Comparison of ENCODE assay signal across 25 cellular contexts in genomic region chr6:108029226-108029921, GRCh38. TPM values are rescaled to one million over a fixed set of nuclear protein-coding genes. Genes with fewer than 3 reads are reported as not detected.
DNase-seq lines count a peak whose midpoint lies in the region; ATAC-seq and TF ChIP-seq lines count a peak whose summit lies in the region.
"Had no signal": no experiment of that assay in that cellular context is flagged by ENCODE, and none has a peak within 500 bp of the region (broad histone marks: within the 10 kb centered on the region; RNA-seq: fewer than 3 reads in every experiment).

No MANE protein-coding gene starts in this region.

- no peaks in the 10 kb centered on the region for H3K9me3 ChIP-seq in A673 (ENCODE audit: low read depth, low read length, poor library complexity, severe bottlenecking)
- H3K9me3 ChIP-seq: heart left ventricle, upper lobe of right lung had no signal

- H3K4me3 ChIP-seq in A673 (ENCODE audit: low read depth, low read length, poor library complexity, severe bottlenecking) = no peak overlapping the region
- H3K4me3 ChIP-seq: heart left ventricle, skin epidermis, upper lobe of right lung had no signal

- no peak for TF ChIP-seq CTCF in A673 (conservative IDR thresholded peaks at IDR 0.05; ENCODE audit: low read depth, low read length)

- POLR2A ChIA-PET in A673 (lab: Charles Lee; ENCODE audit: low non-redundant PET) (no interaction called here), HEK293T (lab: Yijun Ruan, JAX) (no interaction called here)

- H3K27me3 Mint-ChIP-seq in effector memory CD8-positive, alpha-beta T cell = no peaks in the 10 kb centered on the region
- H3K27me3 Mint-ChIP-seq: activated CD8-positive, alpha-beta T cell treated with anti-CD3 and anti-CD28 coated beads for 36 hours; CD8-positive, alpha-beta memory T cell; T-cell had no signal

- no TSS peak for BruUV-seq in A673 (replicated peaks; lab: Mats Ljungman, UMichigan)

- peak overlapping the region; percentile 0 to 5 for H3K27ac Mint-ChIP-seq in effector memory CD8-positive, alpha-beta T cell
- H3K27ac Mint-ChIP-seq: activated CD8-positive, alpha-beta T cell treated with anti-CD3 and anti-CD28 coated beads for 36 hours; H9; T-cell had no signal

- H3K4me1 Mint-ChIP-seq in effector memory CD8-positive, alpha-beta T cell (ENCODE audit: low read depth in 2 of 2) = peaks cover 0 to 2% of the 10 kb centered on the region in 2 donors
- H3K4me1 Mint-ChIP-seq: CD8-positive, alpha-beta memory T cell; T-cell had no signal

- peaks cover 68% of the 10 kb centered on the region for H3K27me3 ChIP-seq in A673 (replicated peaks; ENCODE audit: insufficient read depth, low read depth, low read length, poor library complexity)
- H3K27me3 ChIP-seq: heart left ventricle, upper lobe of right lung had no signal

- H3K4me1 ChIP-seq in A673 (ENCODE audit: insufficient read depth, low read length, poor library complexity, severe bottlenecking) = peaks cover 5% of the 10 kb centered on the region
- H3K4me1 ChIP-seq: heart left ventricle, upper lobe of right lung had no signal

- H3K9me3 Mint-ChIP-seq in effector memory CD8-positive, alpha-beta T cell = no peaks in the 10 kb centered on the region
- H3K9me3 Mint-ChIP-seq: activated CD8-positive, alpha-beta T cell treated with anti-CD3 and anti-CD28 coated beads for 36 hours; CD8-positive, alpha-beta memory T cell; T-cell had no signal

- H3K36me3 Mint-ChIP-seq in effector memory CD8-positive, alpha-beta T cell (ENCODE audit: insufficient read depth) = peaks cover 6% of the 10 kb centered on the region

- H3K27ac ChIP-seq in A673 (ENCODE audit: low read depth, low read length, poor library complexity, severe bottlenecking) = no peak overlapping the region
- H3K27ac ChIP-seq: heart left ventricle, HL-60, skin epidermis, upper lobe of right lung had no signal

- intact Hi-C loops in A673 (cut with micrococcal nuclease; ENCODE audit: unreplicated experiment) = no loop called here

- no peak for ATAC-seq in effector memory CD8-positive, alpha-beta T cell (replicated peaks)
- no peak for ATAC-seq in GM19023 (IDR thresholded peaks at IDR 0.05; ENCODE audit: unreplicated experiment)
- ATAC-seq in GM18873 (IDR thresholded peaks at IDR 0.05; ENCODE audit: low FRiP score, unreplicated experiment) = no peak
- ATAC-seq: activated CD8-positive, alpha-beta T cell treated with anti-CD3 and anti-CD28 coated beads for 36 hours; heart left ventricle; HepG2; left cardiac atrium; T-cell; upper lobe of right lung had no signal

- H3K4me3 Mint-ChIP-seq in effector memory CD8-positive, alpha-beta T cell = no peak overlapping the region
- H3K4me3 Mint-ChIP-seq: activated CD8-positive, alpha-beta T cell treated with anti-CD3 and anti-CD28 coated beads for 36 hours; CD8-positive, alpha-beta memory T cell; H9; T-cell had no signal

- no peaks in the 10 kb centered on the region for H3K36me3 ChIP-seq in A673 (ENCODE audit: insufficient read depth, low read length, poor library complexity, severe bottlenecking)
- H3K36me3 ChIP-seq: upper lobe of right lung had no signal

- CTCF ChIA-PET in A673 (lab: Charles Lee) = no interaction called here
- CTCF ChIA-PET in HEK293T (lab: Yijun Ruan, JAX) = no interaction called here

- peak; percentile 87 for DNase-seq in A673 (ENCODE audit: low spot score)
- DNase-seq in NCI-H1092 (lab: John Stamatoyannopoulos, UW) = peak; percentile 17
- DNase-seq in NCI-H2227 treated with DMSO at 0.1 percent for 48 hours (lab: John Stamatoyannopoulos, UW) = peak; percentile 81
- no peak for DNase-seq in effector memory CD8-positive, alpha-beta T cell
- no peak for DNase-seq in HPDE6-E6E7 (ENCODE audit: extremely low spot score)
- no peak for DNase-seq in HEK293T (ENCODE audit: extremely low spot score)
- DNase-seq: activated CD4-positive, CD25-positive, alpha-beta regulatory T cell treated with anti-CD3 and anti-CD28 coated beads, Interleukin-2, amount 50 U/mL, for 72 hours; activated CD8-positive, alpha-beta T cell treated with anti-CD3 and anti-CD28 coated beads for 36 hours; CD8-positive, alpha-beta memory T cell; DMS79 treated with DMSO at 0.1 percent for 48 hours; H9; heart left ventricle; left cardiac atrium; mesenchymal stem cell; NCI-H1048; NK-92 treated with Interleukin-12 subunit alpha and Interleukin-12 subunit beta, amount 100 ng/mL, for 24 hours; nucleus accumbens; SHP77; T-cell; upper lobe of right lung had no signal

TF ChIP-seq in HEK293T, 16 proteins besides CTCF, POLR2A, EP300 and RAD21:
- no peak for TF ChIP-seq ELF4 (IDR thresholded peaks at IDR 0.05)
- no peak for TF ChIP-seq FOXK2 (IDR thresholded peaks at IDR 0.05)
- TF ChIP-seq PKNOX1 (IDR thresholded peaks at IDR 0.05) = no peak
- TF ChIP-seq TARDBP (IDR thresholded peaks at IDR 0.05) = no peak
- no peak for TF ChIP-seq ZNF384 (IDR thresholded peaks at IDR 0.05)
- no peak for TF ChIP-seq FOXA1 (IDR thresholded peaks at IDR 0.05)

RNA-seq across cellular contexts. Expression of gene OSTM1, which starts 45.2 kb away (rescaled TPM):
- total RNA-seq in A673 (2021) = 19.7 and 23.8 TPM in 2 replicates

Comparison
In these comparisons a context has a peak if more than half of its experiments do, and no peak if none do; other contexts are left out.
1. DNase-seq: peak in A673 (single experiment), NCI-H1092 (single experiment) and NCI-H2227 treated with DMSO at 0.1 percent for 48 hours (single experiment); none in effector memory CD8-positive, alpha-beta T cell (0 of 3), HPDE6-E6E7 (single experiment) and HEK293T (single experiment).